Comparison of ENCODE assay signal across 20 cellular contexts in genomic region chr2:119713819-119714490, GRCh38. TPM values are rescaled to one million over a fixed set of nuclear protein-coding genes. Genes with fewer than 3 reads are reported as not detected.
A peak's percentile ranks its signal among the peaks of the same experiment; 100 is the strongest.
DNase-seq lines count a peak whose midpoint lies in the region; ATAC-seq and TF ChIP-seq lines count a peak whose summit lies in the region.
"Had no signal": no experiment of that assay in that cellular context is flagged by ENCODE, and none has a peak within 500 bp of the region (broad histone marks: within the 10 kb centered on the region; RNA-seq: fewer than 3 reads in every experiment).

No MANE protein-coding gene starts in this region.

- peaks cover 4% of the 10 kb centered on the region for H3K4me1 Mint-ChIP-seq in activated T-helper 2 cell treated with anti-CD3 and anti-CD28 coated beads, Interferon-gamma antibody, Interleukin-2, Interleukin-4, amounts not matched to agents 10 μg/mL and 5 μg/mL and 100 μg/mL, durations not matched to agents 14 hours and 24 hours and 36 hours (ENCODE audit: low read depth)
- H3K4me1 Mint-ChIP-seq: activated CD4-positive, alpha-beta T cell treated with anti-CD3 and anti-CD28 coated beads, Interleukin-2, amount 10 ng/mL, durations not matched to agents 7 days and 5 days; naive thymus-derived CD8-positive, alpha-beta T cell had no signal

- peak; percentile 41 for DNase-seq in G401 (ENCODE audit: low spot score)
- DNase-seq in RWPE2 (ENCODE audit: low spot score), result peak; percentile 6
- no peak for DNase-seq in dorsolateral prefrontal cortex
- DNase-seq in spleen, result peak; percentile 49
- no peak for DNase-seq in ureter (ENCODE audit: low spot score)
- no peak for DNase-seq in activated T-helper 2 cell treated with anti-CD3 and anti-CD28 coated beads, Interferon-gamma antibody, Interleukin-2, Interleukin-4, amounts not matched to agents 10 μg/mL and 5 μg/mL and 100 μg/mL, durations not matched to agents 14 hours and 24 hours and 36 hours (ENCODE audit: low spot score)
- DNase-seq: activated CD4-positive, alpha-beta T cell treated with anti-CD3 and anti-CD28 coated beads, Interleukin-2, amount 10 ng/mL, durations not matched to agents 7 days and 5 days; colonic mucosa; GDM1; GOT3; left ventricle myocardium inferior; naive thymus-derived CD8-positive, alpha-beta T cell; NCI-H1694 treated with DMSO at 0.1 percent for 48 hours; NCI-H69; retina; stimulated activated CD4-positive, alpha-beta T cell treated with anti-CD3 and anti-CD28 coated beads, Interleukin-4, amount 100 ng/mL, for 4 hours; stimulated activated naive CD4-positive, alpha-beta T cell had no signal

- ATAC-seq in RWPE2 (ENCODE audit: low read depth), result no peak
- ATAC-seq in HG03520 (IDR thresholded peaks at IDR 0.05; ENCODE audit: unreplicated experiment), result no peak
- ATAC-seq: naive thymus-derived CD8-positive, alpha-beta T cell had no signal

- intact Hi-C loops in dorsolateral prefrontal cortex (cut with DNase I), result no loop called here
- intact Hi-C loops in spleen (cut with DNase I; ENCODE audit: low total_unique reads), result no loop called here
- intact Hi-C loops in activated T-helper 2 cell treated with anti-CD3 and anti-CD28 coated beads, Interferon-gamma antibody, Interleukin-2, Interleukin-4, amounts not matched to agents 10 μg/mL and 5 μg/mL and 100 μg/mL, durations not matched to agents 14 hours and 24 hours and 36 hours (cut with micrococcal nuclease), result no loop called here

- TF ChIP-seq CTCF in RWPE2 (IDR thresholded peaks at IDR 0.05; ENCODE audit: poor library complexity, severe bottlenecking), result no peak
- no peak for TF ChIP-seq CTCF in dorsolateral prefrontal cortex (IDR thresholded peaks at IDR 0.05 in 54 of 56, conservative IDR thresholded peaks at IDR 0.05 in 2 of 56; ENCODE audit: low read depth in 1 of 56, partially characterized antibody in 56 of 56)
- TF ChIP-seq CTCF in spleen (IDR thresholded peaks at IDR 0.05 in 8 of 11, conservative IDR thresholded peaks at IDR 0.05 in 3 of 11), result no peak

- H3K4me1 ChIP-seq in RWPE2 (ENCODE audit: insufficient read depth, poor library complexity, severe bottlenecking) (no peaks in the 10 kb centered on the region), spleen (no peaks in the 10 kb centered on the region)
- H3K4me1 ChIP-seq: colonic mucosa had no signal

- H3K4me3 ChIP-seq in RWPE2 (ENCODE audit: severe bottlenecking) (no peak overlapping the region), dorsolateral prefrontal cortex (no peak overlapping the region), spleen (no peak overlapping the region)
- H3K4me3 ChIP-seq: colonic mucosa, left ventricle myocardium inferior had no signal

- H3K27ac ChIP-seq in RWPE2 (ENCODE audit: poor library complexity, severe bottlenecking) (no peak overlapping the region), dorsolateral prefrontal cortex (peak overlapping the region in 42 of 59 donors; percentile 20 to 92 (median 72)), spleen (no peak overlapping the region)
- H3K27ac ChIP-seq: colonic mucosa, KMS-11, left ventricle myocardium inferior had no signal

- no peaks in the 10 kb centered on the region for H3K36me3 Mint-ChIP-seq in activated T-helper 2 cell treated with anti-CD3 and anti-CD28 coated beads, Interferon-gamma antibody, Interleukin-2, Interleukin-4, amounts not matched to agents 10 μg/mL and 5 μg/mL and 100 μg/mL, durations not matched to agents 14 hours and 24 hours and 36 hours (ENCODE audit: low read depth)

- TF ChIP-seq POLR2A in spleen (IDR thresholded peaks at IDR 0.05), result no peak

- in situ Hi-C loops in G401 (cut with HindIII; ENCODE audit: low sequenced_read_pairs), result no loop called here

- no peak overlapping the region for H3K27ac Mint-ChIP-seq in activated T-helper 2 cell treated with anti-CD3 and anti-CD28 coated beads, Interferon-gamma antibody, Interleukin-2, Interleukin-4, amounts not matched to agents 10 μg/mL and 5 μg/mL and 100 μg/mL, durations not matched to agents 14 hours and 24 hours and 36 hours
- H3K27ac Mint-ChIP-seq: activated CD4-positive, alpha-beta T cell treated with anti-CD3 and anti-CD28 coated beads, Interleukin-2, amount 10 ng/mL, durations not matched to agents 7 days and 5 days; activated naive CD8-positive, alpha-beta T cell; naive thymus-derived CD8-positive, alpha-beta T cell had no signal

- H3K9me3 ChIP-seq in RWPE2 (ENCODE audit: severe bottlenecking) (no peaks in the 10 kb centered on the region), spleen (no peaks in the 10 kb centered on the region)
- H3K9me3 ChIP-seq: colonic mucosa, left ventricle myocardium inferior had no signal

- H3K36me3 ChIP-seq in RWPE2 (ENCODE audit: low read depth) (no peaks in the 10 kb centered on the region), spleen (no peaks in the 10 kb centered on the region)
- H3K36me3 ChIP-seq: colonic mucosa, left ventricle myocardium inferior had no signal

- WGBS in spleen, 5 donors, result 76 to 88% (median 83%) methylated on average over 7 of the region's 7 CpGs

- H3K27me3 ChIP-seq in RWPE2 (ENCODE audit: insufficient read depth, poor library complexity, severe bottlenecking) (no peaks in the 10 kb centered on the region), dorsolateral prefrontal cortex (no peaks in the 10 kb centered on the region), spleen (replicated peaks in 1 of 7) (peaks cover 0 to 9% (median 0%) of the 10 kb centered on the region in 7 donors)
- H3K27me3 ChIP-seq: colonic mucosa had no signal

- no peaks in the 10 kb centered on the region for H3K27me3 Mint-ChIP-seq in activated T-helper 2 cell treated with anti-CD3 and anti-CD28 coated beads, Interferon-gamma antibody, Interleukin-2, Interleukin-4, amounts not matched to agents 10 μg/mL and 5 μg/mL and 100 μg/mL, durations not matched to agents 14 hours and 24 hours and 36 hours (ENCODE audit: low read depth)
- H3K27me3 Mint-ChIP-seq: activated CD4-positive, alpha-beta T cell treated with anti-CD3 and anti-CD28 coated beads, Interleukin-2, amount 10 ng/mL, durations not matched to agents 7 days and 5 days; activated naive CD8-positive, alpha-beta T cell had no signal

- no peaks in the 10 kb centered on the region for H3K9me3 Mint-ChIP-seq in activated T-helper 2 cell treated with anti-CD3 and anti-CD28 coated beads, Interferon-gamma antibody, Interleukin-2, Interleukin-4, amounts not matched to agents 10 μg/mL and 5 μg/mL and 100 μg/mL, durations not matched to agents 14 hours and 24 hours and 36 hours
- H3K9me3 Mint-ChIP-seq: activated CD4-positive, alpha-beta T cell treated with anti-CD3 and anti-CD28 coated beads, Interleukin-2, amount 10 ng/mL, durations not matched to agents 7 days and 5 days; naive thymus-derived CD8-positive, alpha-beta T cell had no signal

- H3K4me3 Mint-ChIP-seq in activated T-helper 2 cell treated with anti-CD3 and anti-CD28 coated beads, Interferon-gamma antibody, Interleukin-2, Interleukin-4, amounts not matched to agents 10 μg/mL and 5 μg/mL and 100 μg/mL, durations not matched to agents 14 hours and 24 hours and 36 hours (ENCODE audit: low read depth), result no peak overlapping the region
- H3K4me3 Mint-ChIP-seq: activated CD4-positive, alpha-beta T cell treated with anti-CD3 and anti-CD28 coated beads, Interleukin-2, amount 10 ng/mL, durations not matched to agents 7 days and 5 days; activated naive CD8-positive, alpha-beta T cell; naive thymus-derived CD8-positive, alpha-beta T cell had no signal

RNA-seq across cellular contexts. Expression of gene TMEM177, which starts 35.0 kb away (rescaled TPM):
- 52.6 and 58.4 TPM in 2 replicates for total RNA-seq in G401 (2014; rRNA removed; shearing (Covaris generic))
- total RNA-seq in dorsolateral prefrontal cortex (10 to 100 TPM; 13.0 to 30.4 (median 20.3) TPM), spleen (1 to 10 TPM; 6.6 to 9.5 (median 7.5) TPM), ureter (18.9 TPM)
- 1 to 10 TPM; 3.7 to 8.2 (median 8.0) TPM for polyA plus RNA-seq in spleen
- total RNA-seq in activated T-helper 2 cell treated with anti-CD3 and anti-CD28 coated beads, Interferon-gamma antibody, Interleukin-2, Interleukin-4, amounts not matched to agents 10 μg/mL and 5 μg/mL and 100 μg/mL, durations not matched to agents 14 hours and 24 hours and 36 hours, result 16.9 and 17.0 TPM in 2 replicates

RNA-seq across cellular contexts. Expression of gene PTPN4, which starts 45.8 kb away (rescaled TPM):
- total RNA-seq in G401 (2014; rRNA removed; shearing (Covaris generic)), result 14.0 and 33.9 TPM in 2 replicates
- 100 to 1,000 TPM in 115 of 120 experiments, 10 to 100 TPM in 5; 78.4 to 183 (median 137) TPM for total RNA-seq in dorsolateral prefrontal cortex
- 10 to 100 TPM; 32.4 to 50.9 (median 41.5) TPM for total RNA-seq in spleen
- 1 to 10 TPM; 2.4 to 5.6 (median 5.2) TPM for polyA plus RNA-seq in spleen
- 48.7 TPM for total RNA-seq in ureter
- 22.1 and 22.5 TPM in 2 replicates for total RNA-seq in activated T-helper 2 cell treated with anti-CD3 and anti-CD28 coated beads, Interferon-gamma antibody, Interleukin-2, Interleukin-4, amounts not matched to agents 10 μg/mL and 5 μg/mL and 100 μg/mL, durations not matched to agents 14 hours and 24 hours and 36 hours

Comparison
In these comparisons a context has a peak if more than half of its experiments do, and no peak if none do; other contexts are left out.
1. DNase-seq: peak in G401 (single experiment), RWPE2 (single experiment) and spleen (single experiment); none in dorsolateral prefrontal cortex (0 of 10), ureter (single experiment) and activated T-helper 2 cell treated with anti-CD3 and anti-CD28 coated beads, Interferon-gamma antibody, Interleukin-2, Interleukin-4, amounts not matched to agents 10 μg/mL and 5 μg/mL and 100 μg/mL, durations not matched to agents 14 hours and 24 hours and 36 hours (single experiment).
2. H3K27ac ChIP-seq: peak in dorsolateral prefrontal cortex (42 of 59); none in RWPE2 (single experiment) and spleen (0 of 8).